In the genomic region with DNA sequence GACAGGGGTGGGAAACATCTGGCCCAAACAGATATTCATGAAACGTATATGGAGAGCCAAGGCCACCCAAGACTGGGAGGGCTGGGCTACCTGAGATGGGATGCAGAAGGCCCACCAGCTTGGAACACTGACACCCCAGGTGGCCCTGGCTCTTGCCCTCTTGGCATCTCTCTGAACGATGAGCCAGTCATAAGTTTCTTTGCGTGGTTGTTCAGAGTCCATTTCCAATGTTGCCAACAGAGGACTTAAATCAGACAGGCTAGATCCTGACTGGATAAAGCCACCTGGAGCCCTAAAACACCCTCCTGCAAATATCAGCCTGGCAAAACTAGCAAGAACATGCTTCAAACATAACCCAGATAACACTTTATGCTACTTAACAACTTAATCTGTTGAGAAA, we compare ENCODE assay signal across 14 cellular contexts. TPM values are rescaled to one million over a fixed set of nuclear protein-coding genes. Genes with fewer than 3 reads are reported as not detected.
DNase-seq lines count a peak whose midpoint lies in the region; ATAC-seq and TF ChIP-seq lines count a peak whose summit lies in the region.
"Had no signal": no experiment of that assay in that cellular context is flagged by ENCODE, and none has a peak within 500 bp of the region (broad histone marks: within the 10 kb centered on the region; RNA-seq: fewer than 3 reads in every experiment).

No MANE protein-coding gene starts in this region.

- H3K4me2 ChIP-seq in osteoblast (ENCODE audit: insufficient read depth, low read length): no peak overlapping the region

- H3K9me3 Mint-ChIP-seq in IgD-negative memory B cell: no peaks in the 10 kb centered on the region
- H3K9me3 Mint-ChIP-seq in activated T-helper 2 cell treated with anti-CD3 and anti-CD28 coated beads, Interferon-gamma antibody, Interleukin-2, Interleukin-4, amounts not matched to agents 10 μg/mL and 5 μg/mL and 100 μg/mL, durations not matched to agents 14 hours and 24 hours and 36 hours: no peaks in the 10 kb centered on the region
- H3K9me3 Mint-ChIP-seq in stimulated activated naive B cell treated with anti-CD40 and anti-IgM and Interleukin-4, amounts not matched to agents 10 μg/mL and 1 μg/mL and 100 μg/mL, for 72 hours: no peaks in the 10 kb centered on the region

- H3K9ac ChIP-seq in liver (ENCODE audit: low read depth in 1 of 2, low read length in 2 of 2): peak overlapping the region in 1 of 2 donors; percentile 86

- H3K27ac ChIP-seq in liver (ENCODE audit: low read depth in 1 of 2, low read length in 2 of 2) (peak overlapping the region; percentile 83 to 87), osteoblast (ENCODE audit: low read depth, low read length) (no peak overlapping the region)
- H3K27ac ChIP-seq: suprapubic skin had no signal

- TF ChIP-seq RAD21 in liver (IDR thresholded peaks at IDR 0.05): no peak

- H3K36me3 Mint-ChIP-seq in IgD-negative memory B cell: no peaks in the 10 kb centered on the region
- peaks cover 60% of the 10 kb centered on the region for H3K36me3 Mint-ChIP-seq in activated T-helper 2 cell treated with anti-CD3 and anti-CD28 coated beads, Interferon-gamma antibody, Interleukin-2, Interleukin-4, amounts not matched to agents 10 μg/mL and 5 μg/mL and 100 μg/mL, durations not matched to agents 14 hours and 24 hours and 36 hours (ENCODE audit: low read depth)
- no peaks in the 10 kb centered on the region for H3K36me3 Mint-ChIP-seq in stimulated activated naive B cell treated with anti-CD40 and anti-IgM and Interleukin-4, amounts not matched to agents 10 μg/mL and 1 μg/mL and 100 μg/mL, for 72 hours

- H3K27me3 ChIP-seq in liver (ENCODE audit: control insufficient read depth in 4 of 4, insufficient read depth in 4 of 4, low read length in 3 of 4): no peaks in the 10 kb centered on the region
- H3K27me3 ChIP-seq in osteoblast (ENCODE audit: insufficient read depth, low read length): no peaks in the 10 kb centered on the region
- H3K27me3 ChIP-seq: suprapubic skin had no signal

- WGBS in liver: 31% methylated on average over 3 of the region's 3 CpGs

- TF ChIP-seq CTCF in liver (IDR thresholded peaks at IDR 0.05; ENCODE audit: low read depth, low read length, missing input control) (no peak), osteoblast (IDR thresholded peaks at IDR 0.05; ENCODE audit: extremely low read depth, low read depth, low read length) (no peak)

- H2AFZ ChIP-seq in osteoblast (ENCODE audit: low read length): no peak overlapping the region

- intact Hi-C loops in activated T-helper 2 cell treated with anti-CD3 and anti-CD28 coated beads, Interferon-gamma antibody, Interleukin-2, Interleukin-4, amounts not matched to agents 10 μg/mL and 5 μg/mL and 100 μg/mL, durations not matched to agents 14 hours and 24 hours and 36 hours (cut with micrococcal nuclease): no loop called here

- peaks cover 0 to 15% (median 6%) of the 10 kb centered on the region in 4 donors for H3K36me3 ChIP-seq in liver (ENCODE audit: control insufficient read depth in 4 of 4, insufficient read depth in 3 of 4, low read depth in 1 of 4, low read length in 3 of 4)
- no peaks in the 10 kb centered on the region for H3K36me3 ChIP-seq in osteoblast (ENCODE audit: insufficient read depth, low read length)
- H3K36me3 ChIP-seq: suprapubic skin had no signal

- H3K27me3 Mint-ChIP-seq in IgD-negative memory B cell: no peaks in the 10 kb centered on the region
- no peaks in the 10 kb centered on the region for H3K27me3 Mint-ChIP-seq in activated T-helper 2 cell treated with anti-CD3 and anti-CD28 coated beads, Interferon-gamma antibody, Interleukin-2, Interleukin-4, amounts not matched to agents 10 μg/mL and 5 μg/mL and 100 μg/mL, durations not matched to agents 14 hours and 24 hours and 36 hours (ENCODE audit: low read depth)
- H3K27me3 Mint-ChIP-seq in stimulated activated naive B cell treated with anti-CD40 and anti-IgM and Interleukin-4, amounts not matched to agents 10 μg/mL and 1 μg/mL and 100 μg/mL, for 72 hours: no peaks in the 10 kb centered on the region

- no peak for DNase-seq in activated T-helper 2 cell treated with anti-CD3 and anti-CD28 coated beads, Interferon-gamma antibody, Interleukin-2, Interleukin-4, amounts not matched to agents 10 μg/mL and 5 μg/mL and 100 μg/mL, durations not matched to agents 14 hours and 24 hours and 36 hours (ENCODE audit: low spot score)
- no peak for DNase-seq in stimulated activated naive B cell treated with anti-CD40 and anti-IgM and Interleukin-4, amounts not matched to agents 10 μg/mL and 1 μg/mL and 100 μg/mL, for 72 hours
- no peak for DNase-seq in SKM-1 treated with dmso at 0.1 percent for 144 hours (lab: John Stamatoyannopoulos, UW; ENCODE audit: unreplicated experiment)
- DNase-seq in osteoblast (ENCODE audit: insufficient read length, low spot score, missing footprints): no peak
- DNase-seq: activated effector memory CD4-positive, alpha-beta T cell treated with Interleukin-2 at 50 U/mL for 16 hours; Calu3; NCI-H1436; NCI-H524; SHP77 had no signal

- H3K4me1 Mint-ChIP-seq in IgD-negative memory B cell: peaks cover 48 to 66% (median 54%) of the 10 kb centered on the region in 3 donors
- H3K4me1 Mint-ChIP-seq in activated T-helper 2 cell treated with anti-CD3 and anti-CD28 coated beads, Interferon-gamma antibody, Interleukin-2, Interleukin-4, amounts not matched to agents 10 μg/mL and 5 μg/mL and 100 μg/mL, durations not matched to agents 14 hours and 24 hours and 36 hours (ENCODE audit: low read depth): peaks cover 80% of the 10 kb centered on the region
- peaks cover 51 to 70% of the 10 kb centered on the region in 2 donors for H3K4me1 Mint-ChIP-seq in stimulated activated naive B cell treated with anti-CD40 and anti-IgM and Interleukin-4, amounts not matched to agents 10 μg/mL and 1 μg/mL and 100 μg/mL, for 72 hours

- H3K4me1 ChIP-seq in liver (ENCODE audit: control insufficient read depth in 4 of 4, insufficient read depth in 4 of 4, low read length in 3 of 4): peaks cover 18 to 80% (median 63%) of the 10 kb centered on the region in 4 donors
- H3K4me1 ChIP-seq in osteoblast (ENCODE audit: insufficient read depth, low read length): peaks cover 17% of the 10 kb centered on the region

- peaks cover 17% of the 10 kb centered on the region for H4K20me1 ChIP-seq in osteoblast (ENCODE audit: insufficient read depth, low read length)

- H3K4me3 Mint-ChIP-seq in IgD-negative memory B cell: peak overlapping the region in 2 of 4 donors; percentile 10 to 70
- peak overlapping the region; percentile 45 for H3K4me3 Mint-ChIP-seq in activated T-helper 2 cell treated with anti-CD3 and anti-CD28 coated beads, Interferon-gamma antibody, Interleukin-2, Interleukin-4, amounts not matched to agents 10 μg/mL and 5 μg/mL and 100 μg/mL, durations not matched to agents 14 hours and 24 hours and 36 hours (ENCODE audit: low read depth)
- no peak overlapping the region for H3K4me3 Mint-ChIP-seq in stimulated activated naive B cell treated with anti-CD40 and anti-IgM and Interleukin-4, amounts not matched to agents 10 μg/mL and 1 μg/mL and 100 μg/mL, for 72 hours

- no peak overlapping the region for H3K4me3 ChIP-seq in liver (ENCODE audit: low read depth in 1 of 3, low read length in 3 of 3)
- no peak overlapping the region for H3K4me3 ChIP-seq in osteoblast (ENCODE audit: insufficient read depth, low read length)
- H3K4me3 ChIP-seq: K562, suprapubic skin had no signal

- no peak for ATAC-seq in stimulated activated naive B cell treated with anti-CD40 and anti-IgM and Interleukin-4, amounts not matched to agents 10 μg/mL and 1 μg/mL and 100 μg/mL, for 72 hours (replicated peaks)
- no peak for ATAC-seq in GM18519 (IDR thresholded peaks at IDR 0.05; ENCODE audit: low FRiP score, unreplicated experiment)
- ATAC-seq: K562 had no signal

- peaks cover 99% of the 10 kb centered on the region for H3K79me2 ChIP-seq in osteoblast (ENCODE audit: insufficient read depth, low read length)

- H3K9me3 ChIP-seq in liver (ENCODE audit: control insufficient read depth in 4 of 4, low read length in 3 of 4) (no peaks in the 10 kb centered on the region), osteoblast (ENCODE audit: low read depth, low read length) (no peaks in the 10 kb centered on the region)
- H3K9me3 ChIP-seq: suprapubic skin had no signal

- peak overlapping the region; percentile 87 to 97 (median 96) for H3K27ac Mint-ChIP-seq in IgD-negative memory B cell
- H3K27ac Mint-ChIP-seq in activated T-helper 2 cell treated with anti-CD3 and anti-CD28 coated beads, Interferon-gamma antibody, Interleukin-2, Interleukin-4, amounts not matched to agents 10 μg/mL and 5 μg/mL and 100 μg/mL, durations not matched to agents 14 hours and 24 hours and 36 hours: peak overlapping the region; percentile 98
- peak overlapping the region; percentile 89 for H3K27ac Mint-ChIP-seq in stimulated activated naive B cell treated with anti-CD40 and anti-IgM and Interleukin-4, amounts not matched to agents 10 μg/mL and 1 μg/mL and 100 μg/mL, for 72 hours

TF ChIP-seq in liver, 16 proteins besides CTCF, POLR2A, EP300 and RAD21 (continues in another document):
- peak; percentile 18 for TF ChIP-seq FOXA1 (IDR thresholded peaks at IDR 0.05)

RNA-seq across cellular contexts. Expression of a gene that starts 42.6 kb away (rescaled TPM):
- 8.8 TPM for polyA plus RNA-seq in IgD-negative memory B cell
- 87.9 and 95.9 TPM in 2 replicates for total RNA-seq in activated T-helper 2 cell treated with anti-CD3 and anti-CD28 coated beads, Interferon-gamma antibody, Interleukin-2, Interleukin-4, amounts not matched to agents 10 μg/mL and 5 μg/mL and 100 μg/mL, durations not matched to agents 14 hours and 24 hours and 36 hours
- 100 to 1,000 TPM; 142 to 284 TPM for total RNA-seq in liver
- 10 to 100 TPM; 58.6 to 63.3 TPM for polyA plus RNA-seq in liver
- 47.7 and 48.1 TPM in 2 replicates for total RNA-seq in osteoblast
